8 cellular contexts compared by ENCODE assay signal in the genomic region with DNA sequence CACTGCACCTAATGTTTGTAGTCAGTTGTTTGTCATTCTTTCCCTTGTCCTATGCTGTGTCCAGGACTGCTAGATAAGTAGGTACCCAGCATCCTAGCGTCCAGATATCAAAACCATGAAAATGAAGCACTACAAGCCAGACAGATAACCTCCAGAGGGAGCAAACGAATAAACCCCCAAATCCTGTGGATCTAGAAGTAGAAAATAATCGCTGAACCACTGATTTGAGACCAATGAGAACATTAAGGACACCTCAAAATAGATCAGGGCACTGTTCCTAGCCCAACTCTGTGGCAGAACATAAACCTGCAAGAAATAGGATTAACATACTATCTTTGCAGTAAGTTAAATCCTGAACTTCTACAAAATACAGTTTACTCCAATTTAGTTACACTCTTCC. TPM values are rescaled to one million over a fixed set of nuclear protein-coding genes. Genes with fewer than 3 reads are reported as not detected.
DNase-seq lines count a peak whose midpoint lies in the region; ATAC-seq, FAIRE-seq and TF ChIP-seq lines count a peak whose summit lies in the region.
"Had no signal": no experiment of that assay in that cellular context is flagged by ENCODE, and none has a peak within 500 bp of the region (broad histone marks: within the 10 kb centered on the region; RNA-seq: fewer than 3 reads in every experiment).

No MANE protein-coding gene starts in this region.

- no peak overlapping the region for H2BK120ac ChIP-seq in H9 (ENCODE audit: low read depth, low read length, poor library complexity, severe bottlenecking)

- H2BK15ac ChIP-seq in H9 (ENCODE audit: low read depth, low read length) = no peak overlapping the region

- H3K4me1 ChIP-seq in H9 (ENCODE audit: insufficient read depth, low read length) (no peaks in the 10 kb centered on the region), iPS-18a (ENCODE audit: control insufficient read depth, low read depth, low read length) (no peaks in the 10 kb centered on the region), small intestine (ENCODE audit: control insufficient read depth in 2 of 2, insufficient read depth in 1 of 2, low read depth in 1 of 2, low read length in 1 of 2) (peaks cover 0 to 2% of the 10 kb centered on the region in 2 donors)

- no peak overlapping the region for H3T11ph ChIP-seq in H9 (ENCODE audit: low read length)

- no peak for FAIRE-seq in small intestine (lab: Jason Lieb, UNC)

- H4K8ac ChIP-seq in H9 (replicated peaks; ENCODE audit: insufficient read length, low read depth, low read length) = no peak overlapping the region

- no peaks in the 10 kb centered on the region for H3K9me3 Mint-ChIP-seq in H9
- H3K9me3 Mint-ChIP-seq in T-cell = no peaks in the 10 kb centered on the region

- no peak for TF ChIP-seq CTCF in H9 (conservative IDR thresholded peaks at IDR 0.05)

- H3K27me3 Mint-ChIP-seq in H9 (ENCODE audit: low read depth) = peaks cover 6% of the 10 kb centered on the region
- peaks cover 0 to 2% of the 10 kb centered on the region in 2 donors for H3K27me3 Mint-ChIP-seq in T-cell

- no peak overlapping the region for H3K14ac ChIP-seq in H9 (ENCODE audit: insufficient read depth, low read length)

- H3K79me2 ChIP-seq in H9 (ENCODE audit: insufficient read depth, low read length) = no peaks in the 10 kb centered on the region

- H3K9ac ChIP-seq in H9 (ENCODE audit: extremely low read depth, insufficient read length, low read length) = no peak overlapping the region
- H3K9ac ChIP-seq in iPS-18a (ENCODE audit: low read length) = no peak overlapping the region

- no peak overlapping the region for H3K4ac ChIP-seq in H9 (ENCODE audit: low read depth, low read length)

- H3K56ac ChIP-seq in H9 (ENCODE audit: insufficient read length, low read depth, low read length) = no peak overlapping the region

- H3K27me3 ChIP-seq in H9 (ENCODE audit: insufficient read depth, low read length) (no peaks in the 10 kb centered on the region), iPS-18a (ENCODE audit: control insufficient read depth, insufficient read depth, low read length) (peaks cover 9% of the 10 kb centered on the region), small intestine (ENCODE audit: control insufficient read depth in 2 of 2, insufficient read depth in 2 of 2, low read length in 2 of 2) (no peaks in the 10 kb centered on the region)
- H3K27me3 ChIP-seq: ovary had no signal

- H3K27ac Mint-ChIP-seq in H9 (no peak overlapping the region), T-cell (peak overlapping the region; percentile 96 to 97)

- H2AFZ ChIP-seq in H9 (ENCODE audit: low read length) = no peak overlapping the region

- peaks cover 9% of the 10 kb centered on the region in 2 experiments for H3K4me1 Mint-ChIP-seq in H9
- H3K4me1 Mint-ChIP-seq in T-cell = peaks cover 36 to 44% (median 43%) of the 10 kb centered on the region in 3 donors

- H3K4me2 ChIP-seq in H9 (ENCODE audit: insufficient read depth, insufficient read length, low read length) = no peak overlapping the region

- H2AK5ac ChIP-seq in H9 (ENCODE audit: insufficient read length, low read length) = no peak overlapping the region

- no peak overlapping the region for H3K18ac ChIP-seq in H9 (ENCODE audit: insufficient read length, low read depth, low read length)

- no CpG with 5 or more reads among the region's 3 CpGs for WGBS in H9 (ENCODE audit: extremely low coverage, insufficient read length, low lambda C conversion rate)
- WGBS in small intestine, 3 donors = 74 to 85% (median 84%) methylated on average over 3 of the region's 3 CpGs

- H3K4me3 ChIP-seq in iPS-18a (ENCODE audit: low read length) = peak overlapping the region; percentile 73
- H3K4me3 ChIP-seq in small intestine (ENCODE audit: low read depth in 1 of 2, low read length in 2 of 2) = no peak overlapping the region

- POLR2A ChIA-PET in T-cell (lab: Charles Lee) = no interaction called here

- no peak overlapping the region for H2BK5ac ChIP-seq in H9 (ENCODE audit: insufficient read length, low read length)

- H3K36me3 ChIP-seq in iPS-18a (ENCODE audit: control insufficient read depth, low read depth, low read length) (no peaks in the 10 kb centered on the region), small intestine (ENCODE audit: control insufficient read depth in 2 of 2, insufficient read depth in 2 of 2, low read length in 2 of 2) (no peaks in the 10 kb centered on the region)
- H3K36me3 ChIP-seq: ovary had no signal

- H3K36me3 Mint-ChIP-seq in H9 (ENCODE audit: insufficient read depth in 1 of 3, low read depth in 3 of 3) (no peaks in the 10 kb centered on the region), T-cell (peaks cover 10% of the 10 kb centered on the region)

- no peak for DNase-seq in H9
- DNase-seq in T-cell = no peak
- DNase-seq in small intestine = no peak
- no peak for DNase-seq in AG20443 (ENCODE audit: low spot score)
- no peak for DNase-seq in DMS114 treated with DMSO at 0.1 percent for 48 hours (lab: John Stamatoyannopoulos, UW; ENCODE audit: unreplicated experiment)
- DNase-seq in NCI-H1105 treated with DMSO at 0.1 percent for 48 hours (lab: John Stamatoyannopoulos, UW) = no peak
- DNase-seq: ovary had no signal

- H3K27ac ChIP-seq in H9 (ENCODE audit: insufficient read length, low read depth, low read length) (no peak overlapping the region), iPS-18a (ENCODE audit: low read length) (no peak overlapping the region), small intestine (ENCODE audit: low read depth in 1 of 2, low read length in 1 of 2) (peak overlapping the region; percentile 80 to 94)

- H4K91ac ChIP-seq in H9 (ENCODE audit: insufficient read length, low read depth, low read length) = no peak overlapping the region

- no peak overlapping the region for H3K23ac ChIP-seq in H9 (ENCODE audit: insufficient read length, low read depth, low read length)

- H3K23me2 ChIP-seq in H9 (ENCODE audit: insufficient read length, low read depth, low read length, poor library complexity, severe bottlenecking) = peaks cover 2% of the 10 kb centered on the region

- no peak for ATAC-seq in T-cell (replicated peaks in 1 of 4)

- H2BK20ac ChIP-seq in H9 (ENCODE audit: low read depth, low read length, poor library complexity, severe bottlenecking) = no peak overlapping the region

- no peak overlapping the region for H2BK12ac ChIP-seq in H9 (ENCODE audit: insufficient read length, low read depth, low read length)

- peak overlapping the region; percentile 89 to 96; a peak in 4 of 5 replicates for H3K4me3 Mint-ChIP-seq in H9
- peak overlapping the region; percentile 91 to 96 (median 94) for H3K4me3 Mint-ChIP-seq in T-cell

- H3K9me3 ChIP-seq in H9 (ENCODE audit: control insufficient read depth, low read depth, low read length) (no peaks in the 10 kb centered on the region), iPS-18a (ENCODE audit: control insufficient read depth, low read depth, low read length) (no peaks in the 10 kb centered on the region), small intestine (ENCODE audit: control insufficient read depth, low read depth) (no peaks in the 10 kb centered on the region)
- H3K9me3 ChIP-seq: ovary had no signal

- no peaks in the 10 kb centered on the region for H4K20me1 ChIP-seq in H9 (ENCODE audit: control insufficient read depth, insufficient read depth, insufficient read length)

- no peak overlapping the region for H4K5ac ChIP-seq in H9 (ENCODE audit: insufficient read length, low read depth, low read length)

- CTCF ChIA-PET in T-cell (lab: Charles Lee) = interaction anchor here (3.1 to 3.2 kb wide), 2 partner anchors 24 to 25 kb away, joined by 15 to 25 read pairs; partner anchors contain the start of gene NDUFAF4 (in 1 of the 2)

- no peaks in the 10 kb centered on the region for H3K79me1 ChIP-seq in H9 (ENCODE audit: insufficient read depth, low read depth, low read length, poor library complexity, severe bottlenecking)

RNA-seq across cellular contexts. Expression of gene KLHL32, which starts 1.1 kb away (rescaled TPM):
- total RNA-seq in H9 (2021) (0.26 and 0.42 TPM in 2 replicates), T-cell (1 to 10 TPM; 2.3 to 4.5 (median 3.1) TPM)
- polyA plus RNA-seq in small intestine = under 1 TPM in 2 of 3 donors, not detected in 1; 0.60 to 0.89 TPM

RNA-seq across cellular contexts. Expression of gene NDUFAF4, which starts 25.7 kb away (rescaled TPM):
- total RNA-seq in H9 (2021) = 78.7 and 86.6 TPM in 2 replicates
- 10 to 100 TPM; 22.1 to 29.0 (median 24.5) TPM for total RNA-seq in T-cell
- 10 to 100 TPM; 35.1 to 46.2 (median 38.3) TPM for polyA plus RNA-seq in small intestine

Comparison
In these comparisons a context has a peak if more than half of its experiments do, and no peak if none do; other contexts are left out.
1. H3K27ac ChIP-seq: peak in small intestine (2 of 2); none in H9 (single experiment) and iPS-18a (single experiment).
2. H3K27ac Mint-ChIP-seq: peak in T-cell (2 of 2); none in H9 (0 of 3).